In the genomic region with DNA sequence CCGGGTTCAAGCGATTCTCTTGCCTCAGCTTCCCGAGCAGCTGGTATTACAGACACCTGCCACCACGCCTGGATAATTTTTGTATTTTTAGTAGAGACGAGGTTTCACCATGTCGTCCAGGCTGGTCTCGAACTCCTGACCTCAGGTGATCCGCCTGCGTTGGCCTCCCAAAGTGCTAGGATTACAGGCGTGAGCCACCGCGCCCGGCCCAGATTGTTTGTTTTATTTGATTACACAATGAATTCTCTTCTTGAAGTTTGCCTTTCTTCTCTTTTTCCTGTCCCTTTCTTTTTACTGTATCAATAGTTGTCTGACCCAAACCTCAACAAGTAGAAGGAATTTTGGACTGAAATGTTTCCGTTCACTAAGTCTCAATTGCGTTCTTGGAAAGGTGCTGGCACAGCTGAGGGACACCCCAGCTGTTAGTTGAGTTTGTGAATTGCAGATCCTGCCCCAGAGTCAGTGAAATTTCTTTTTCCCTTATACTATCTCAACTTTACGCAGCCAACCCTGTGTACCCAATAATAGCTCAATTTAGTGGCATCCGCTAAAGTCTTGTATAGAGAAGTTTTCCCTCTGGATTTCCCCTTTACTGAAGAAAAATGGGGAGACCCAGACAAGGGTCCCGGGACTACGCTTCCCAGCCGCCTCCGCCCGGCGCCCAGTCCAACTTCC, we compare ENCODE assay signal across 2 cellular contexts.
TF ChIP-seq lines count a peak whose summit lies in the region.

No MANE protein-coding gene starts in this region.

TF ChIP-seq in SK-N-SH treated with all-trans-retinoic acid at 6 μM for 48 hours, 23 proteins besides CTCF, POLR2A, EP300 and RAD21 (continued from another document):
- TF ChIP-seq GLIS3 (CRISPR knock-in tag; IDR thresholded peaks at IDR 0.05): no peak
- TF ChIP-seq, protein P1, sequence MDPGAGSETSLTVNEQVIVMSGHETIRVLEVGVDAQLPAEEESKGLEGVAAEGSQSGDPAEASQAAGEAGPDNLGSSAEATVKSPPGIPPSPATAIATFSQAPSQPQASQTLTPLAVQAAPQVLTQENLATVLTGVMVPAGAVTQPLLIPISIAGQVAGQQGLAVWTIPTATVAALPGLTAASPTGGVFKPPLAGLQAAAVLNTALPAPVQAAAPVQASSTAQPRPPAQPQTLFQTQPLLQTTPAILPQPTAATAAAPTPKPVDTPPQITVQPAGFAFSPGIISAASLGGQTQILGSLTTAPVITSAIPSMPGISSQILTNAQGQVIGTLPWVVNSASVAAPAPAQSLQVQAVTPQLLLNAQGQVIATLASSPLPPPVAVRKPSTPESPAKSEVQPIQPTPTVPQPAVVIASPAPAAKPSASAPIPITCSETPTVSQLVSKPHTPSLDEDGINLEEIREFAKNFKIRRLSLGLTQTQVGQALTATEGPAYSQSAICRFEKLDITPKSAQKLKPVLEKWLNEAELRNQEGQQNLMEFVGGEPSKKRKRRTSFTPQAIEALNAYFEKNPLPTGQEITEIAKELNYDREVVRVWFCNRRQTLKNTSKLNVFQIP (CRISPR knock-in tag; IDR thresholded peaks at IDR 0.05; ENCODE audit: borderline replicate concordance, low read depth): no peak
- TF ChIP-seq ZNF70 (CRISPR knock-in tag; IDR thresholded peaks at IDR 0.05): no peak
- no peak for TF ChIP-seq TOX (CRISPR knock-in tag; IDR thresholded peaks at IDR 0.05; ENCODE audit: borderline replicate concordance)
- TF ChIP-seq ESRRG (CRISPR knock-in tag; IDR thresholded peaks at IDR 0.05): no peak
- TF ChIP-seq ZFP3 (CRISPR knock-in tag; IDR thresholded peaks at IDR 0.05): no peak
- no peak for TF ChIP-seq PATZ1 (CRISPR knock-in tag; IDR thresholded peaks at IDR 0.05; ENCODE audit: borderline replicate concordance)

TF ChIP-seq in WTC11, 78 proteins besides CTCF, POLR2A, EP300 and RAD21 (continued from another document):
- TF ChIP-seq ZNF532 (CRISPR knock-in tag; IDR thresholded peaks at IDR 0.05; ENCODE audit: borderline replicate concordance) (no peak), CBFB (CRISPR knock-in tag; IDR thresholded peaks at IDR 0.05; ENCODE audit: low read depth) (no peak), SP1 (CRISPR knock-in tag; conservative IDR thresholded peaks at IDR 0.05) (no peak), TEAD1 (CRISPR knock-in tag; IDR thresholded peaks at IDR 0.05) (no peak), OVOL2 (CRISPR knock-in tag; IDR thresholded peaks at IDR 0.05; ENCODE audit: borderline replicate concordance) (no peak), NR3C1 (CRISPR knock-in tag; conservative IDR thresholded peaks at IDR 0.05; ENCODE audit: low read depth) (no peak), SOX15 (CRISPR knock-in tag; IDR thresholded peaks at IDR 0.05) (no peak), SMAD4 (CRISPR knock-in tag; IDR thresholded peaks at IDR 0.05) (no peak)
- TF ChIP-seq, protein P2, sequence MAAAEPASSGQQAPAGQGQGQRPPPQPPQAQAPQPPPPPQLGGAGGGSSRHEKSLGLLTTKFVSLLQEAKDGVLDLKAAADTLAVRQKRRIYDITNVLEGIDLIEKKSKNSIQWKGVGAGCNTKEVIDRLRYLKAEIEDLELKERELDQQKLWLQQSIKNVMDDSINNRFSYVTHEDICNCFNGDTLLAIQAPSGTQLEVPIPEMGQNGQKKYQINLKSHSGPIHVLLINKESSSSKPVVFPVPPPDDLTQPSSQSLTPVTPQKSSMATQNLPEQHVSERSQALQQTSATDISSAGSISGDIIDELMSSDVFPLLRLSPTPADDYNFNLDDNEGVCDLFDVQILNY (CRISPR knock-in tag; IDR thresholded peaks at IDR 0.05): no peak
- TF ChIP-seq, protein P3, sequence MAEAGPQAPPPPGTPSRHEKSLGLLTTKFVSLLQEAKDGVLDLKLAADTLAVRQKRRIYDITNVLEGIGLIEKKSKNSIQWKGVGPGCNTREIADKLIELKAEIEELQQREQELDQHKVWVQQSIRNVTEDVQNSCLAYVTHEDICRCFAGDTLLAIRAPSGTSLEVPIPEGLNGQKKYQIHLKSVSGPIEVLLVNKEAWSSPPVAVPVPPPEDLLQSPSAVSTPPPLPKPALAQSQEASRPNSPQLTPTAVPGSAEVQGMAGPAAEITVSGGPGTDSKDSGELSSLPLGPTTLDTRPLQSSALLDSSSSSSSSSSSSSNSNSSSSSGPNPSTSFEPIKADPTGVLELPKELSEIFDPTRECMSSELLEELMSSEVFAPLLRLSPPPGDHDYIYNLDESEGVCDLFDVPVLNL (CRISPR knock-in tag; IDR thresholded peaks at IDR 0.05; ENCODE audit: borderline replicate concordance, low read depth): no peak
